1 cellular context compared by ENCODE assay signal in the genomic region with DNA sequence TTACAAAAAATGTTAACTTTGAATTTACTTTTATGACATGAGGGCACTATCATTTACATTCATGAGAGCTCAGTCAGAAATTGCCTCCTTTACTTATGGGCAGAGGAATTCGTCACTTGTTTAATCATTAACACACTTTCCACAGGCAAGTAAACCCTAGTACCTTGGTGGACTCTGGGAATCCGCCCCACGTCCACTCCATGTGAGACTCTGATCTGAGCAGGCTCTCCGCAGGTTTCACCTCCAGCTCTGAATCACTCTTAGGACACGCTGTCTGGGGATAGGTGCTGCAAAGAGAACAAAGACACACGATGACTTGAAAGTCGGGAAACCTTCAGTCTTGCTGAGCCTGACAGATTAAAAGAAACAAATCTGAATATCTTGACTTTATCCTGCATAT.
TF ChIP-seq lines count a peak whose summit lies in the region.

No MANE protein-coding gene starts in this region.

TF ChIP-seq in HepG2, 621 proteins besides CTCF, POLR2A, EP300 and RAD21 (continued from another document and continues in another):
- TF ChIP-seq SNAPC4 (CRISPR knock-in tag; IDR thresholded peaks at IDR 0.05) (no peak), KDM6A (CRISPR knock-in tag; IDR thresholded peaks at IDR 0.05; ENCODE audit: low read depth) (peak; percentile 38; the same call in 1 of the 2 replicates), HNRNPLL (IDR thresholded peaks at IDR 0.05; ENCODE audit: low read depth, low read length, poor library complexity, severe bottlenecking) (no peak), ZNF891 (CRISPR knock-in tag; IDR thresholded peaks at IDR 0.05) (no peak), THAP7 (CRISPR knock-in tag; IDR thresholded peaks at IDR 0.05) (no peak), HOXA3 (CRISPR knock-in tag; IDR thresholded peaks at IDR 0.05) (peak; percentile 37; the same call in 1 of the 2 replicates), NCOA5 (CRISPR knock-in tag; IDR thresholded peaks at IDR 0.05) (no peak), RFX3 (CRISPR knock-in tag; IDR thresholded peaks at IDR 0.05) (no peak), DMAP1 (CRISPR knock-in tag; IDR thresholded peaks at IDR 0.05) (0 out of 2 replicates have a peak, but pooled peaks have one; percentile 31), ZMAT3 (CRISPR knock-in tag; conservative IDR thresholded peaks at IDR 0.05) (no peak), ONECUT2 (CRISPR knock-in tag; IDR thresholded peaks at IDR 0.05) (no peak), ZNF431 (CRISPR knock-in tag; IDR thresholded peaks at IDR 0.05; ENCODE audit: borderline replicate concordance, low read depth) (no peak), NONO (IDR thresholded peaks at IDR 0.05) (no peak), NONO (CRISPR knock-in tag; conservative IDR thresholded peaks at IDR 0.05) (0 out of 2 replicates have a peak, but pooled peaks have one; percentile 35), ZNF652 (CRISPR knock-in tag; IDR thresholded peaks at IDR 0.05; ENCODE audit: borderline replicate concordance, low read depth) (0 out of 2 replicates have a peak, but pooled peaks have one; percentile 20), REL (CRISPR knock-in tag; conservative IDR thresholded peaks at IDR 0.05) (peak; percentile 73; the same call in 1 of the 2 replicates), ZNF644 (CRISPR knock-in tag; IDR thresholded peaks at IDR 0.05; ENCODE audit: low read depth) (peak; percentile 67; the same call in 1 of the 2 replicates), ZMYM4 (CRISPR knock-in tag; IDR thresholded peaks at IDR 0.05) (peak; percentile 75), ZNF354B (CRISPR knock-in tag; IDR thresholded peaks at IDR 0.05) (no peak), ZNF597 (CRISPR knock-in tag; IDR thresholded peaks at IDR 0.05) (no peak), HCFC1 (IDR thresholded peaks at IDR 0.05; ENCODE audit: low read depth, low read length) (no peak), ARID3A (IDR thresholded peaks at IDR 0.05; ENCODE audit: low read depth, low read length) (peak; percentile 48), CHD4 (IDR thresholded peaks at IDR 0.05; ENCODE audit: borderline replicate concordance, low read length) (no peak), HNRNPUL1 (IDR thresholded peaks at IDR 0.05; ENCODE audit: low read depth, low read length) (peak; percentile 77; the same call in 1 of the 2 replicates), ZNF383 (CRISPR knock-in tag; IDR thresholded peaks at IDR 0.05; ENCODE audit: borderline replicate concordance) (no peak), SALL2 (CRISPR knock-in tag; IDR thresholded peaks at IDR 0.05) (no peak), NCOA2 (CRISPR knock-in tag; IDR thresholded peaks at IDR 0.05) (peak; percentile 49; the same call in 1 of the 2 replicates), SRSF9 (IDR thresholded peaks at IDR 0.05; ENCODE audit: borderline replicate concordance, insufficient read depth, low read depth, low read length, poor library complexity, severe bottlenecking) (no peak), CCAR2 (optimal IDR thresholded peaks at IDR 0.05; ENCODE audit: low read depth, low read length) (no peak), MEIS1 (CRISPR knock-in tag; IDR thresholded peaks at IDR 0.05; ENCODE audit: borderline replicate concordance) (no peak), REPIN1 (CRISPR knock-in tag; IDR thresholded peaks at IDR 0.05; ENCODE audit: borderline replicate concordance, low read depth) (peak; percentile 65; the same call in 1 of the 2 replicates)
- TF ChIP-seq, protein P1, sequence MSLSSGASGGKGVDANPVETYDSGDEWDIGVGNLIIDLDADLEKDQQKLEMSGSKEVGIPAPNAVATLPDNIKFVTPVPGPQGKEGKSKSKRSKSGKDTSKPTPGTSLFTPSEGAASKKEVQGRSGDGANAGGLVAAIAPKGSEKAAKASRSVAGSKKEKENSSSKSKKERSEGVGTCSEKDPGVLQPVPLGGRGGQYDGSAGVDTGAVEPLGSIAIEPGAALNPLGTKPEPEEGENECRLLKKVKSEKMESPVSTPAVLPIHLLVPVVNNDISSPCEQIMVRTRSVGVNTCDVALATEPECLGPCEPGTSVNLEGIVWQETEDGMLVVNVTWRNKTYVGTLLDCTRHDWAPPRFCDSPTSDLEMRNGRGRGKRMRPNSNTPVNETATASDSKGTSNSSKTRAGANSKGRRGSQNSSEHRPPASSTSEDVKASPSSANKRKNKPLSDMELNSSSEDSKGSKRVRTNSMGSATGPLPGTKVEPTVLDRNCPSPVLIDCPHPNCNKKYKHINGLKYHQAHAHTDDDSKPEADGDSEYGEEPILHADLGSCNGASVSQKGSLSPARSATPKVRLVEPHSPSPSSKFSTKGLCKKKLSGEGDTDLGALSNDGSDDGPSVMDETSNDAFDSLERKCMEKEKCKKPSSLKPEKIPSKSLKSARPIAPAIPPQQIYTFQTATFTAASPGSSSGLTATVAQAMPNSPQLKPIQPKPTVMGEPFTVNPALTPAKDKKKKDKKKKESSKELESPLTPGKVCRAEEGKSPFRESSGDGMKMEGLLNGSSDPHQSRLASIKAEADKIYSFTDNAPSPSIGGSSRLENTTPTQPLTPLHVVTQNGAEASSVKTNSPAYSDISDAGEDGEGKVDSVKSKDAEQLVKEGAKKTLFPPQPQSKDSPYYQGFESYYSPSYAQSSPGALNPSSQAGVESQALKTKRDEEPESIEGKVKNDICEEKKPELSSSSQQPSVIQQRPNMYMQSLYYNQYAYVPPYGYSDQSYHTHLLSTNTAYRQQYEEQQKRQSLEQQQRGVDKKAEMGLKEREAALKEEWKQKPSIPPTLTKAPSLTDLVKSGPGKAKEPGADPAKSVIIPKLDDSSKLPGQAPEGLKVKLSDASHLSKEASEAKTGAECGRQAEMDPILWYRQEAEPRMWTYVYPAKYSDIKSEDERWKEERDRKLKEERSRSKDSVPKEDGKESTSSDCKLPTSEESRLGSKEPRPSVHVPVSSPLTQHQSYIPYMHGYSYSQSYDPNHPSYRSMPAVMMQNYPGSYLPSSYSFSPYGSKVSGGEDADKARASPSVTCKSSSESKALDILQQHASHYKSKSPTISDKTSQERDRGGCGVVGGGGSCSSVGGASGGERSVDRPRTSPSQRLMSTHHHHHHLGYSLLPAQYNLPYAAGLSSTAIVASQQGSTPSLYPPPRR (CRISPR knock-in tag; IDR thresholded peaks at IDR 0.05; ENCODE audit: borderline replicate concordance) = no peak
- TF ChIP-seq, protein P2, sequence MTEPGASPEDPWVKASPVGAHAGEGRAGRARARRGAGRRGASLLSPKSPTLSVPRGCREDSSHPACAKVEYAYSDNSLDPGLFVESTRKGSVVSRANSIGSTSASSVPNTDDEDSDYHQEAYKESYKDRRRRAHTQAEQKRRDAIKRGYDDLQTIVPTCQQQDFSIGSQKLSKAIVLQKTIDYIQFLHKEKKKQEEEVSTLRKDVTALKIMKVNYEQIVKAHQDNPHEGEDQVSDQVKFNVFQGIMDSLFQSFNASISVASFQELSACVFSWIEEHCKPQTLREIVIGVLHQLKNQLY (CRISPR knock-in tag; IDR thresholded peaks at IDR 0.05) = peak; percentile 91
- TF ChIP-seq, protein P3, sequence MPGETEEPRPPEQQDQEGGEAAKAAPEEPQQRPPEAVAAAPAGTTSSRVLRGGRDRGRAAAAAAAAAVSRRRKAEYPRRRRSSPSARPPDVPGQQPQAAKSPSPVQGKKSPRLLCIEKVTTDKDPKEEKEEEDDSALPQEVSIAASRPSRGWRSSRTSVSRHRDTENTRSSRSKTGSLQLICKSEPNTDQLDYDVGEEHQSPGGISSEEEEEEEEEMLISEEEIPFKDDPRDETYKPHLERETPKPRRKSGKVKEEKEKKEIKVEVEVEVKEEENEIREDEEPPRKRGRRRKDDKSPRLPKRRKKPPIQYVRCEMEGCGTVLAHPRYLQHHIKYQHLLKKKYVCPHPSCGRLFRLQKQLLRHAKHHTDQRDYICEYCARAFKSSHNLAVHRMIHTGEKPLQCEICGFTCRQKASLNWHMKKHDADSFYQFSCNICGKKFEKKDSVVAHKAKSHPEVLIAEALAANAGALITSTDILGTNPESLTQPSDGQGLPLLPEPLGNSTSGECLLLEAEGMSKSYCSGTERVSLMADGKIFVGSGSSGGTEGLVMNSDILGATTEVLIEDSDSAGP (CRISPR knock-in tag; IDR thresholded peaks at IDR 0.05; ENCODE audit: borderline replicate concordance) = no peak
- TF ChIP-seq, protein P4, sequence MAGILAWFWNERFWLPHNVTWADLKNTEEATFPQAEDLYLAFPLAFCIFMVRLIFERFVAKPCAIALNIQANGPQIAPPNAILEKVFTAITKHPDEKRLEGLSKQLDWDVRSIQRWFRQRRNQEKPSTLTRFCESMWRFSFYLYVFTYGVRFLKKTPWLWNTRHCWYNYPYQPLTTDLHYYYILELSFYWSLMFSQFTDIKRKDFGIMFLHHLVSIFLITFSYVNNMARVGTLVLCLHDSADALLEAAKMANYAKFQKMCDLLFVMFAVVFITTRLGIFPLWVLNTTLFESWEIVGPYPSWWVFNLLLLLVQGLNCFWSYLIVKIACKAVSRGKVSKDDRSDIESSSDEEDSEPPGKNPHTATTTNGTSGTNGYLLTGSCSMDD (CRISPR knock-in tag; IDR thresholded peaks at IDR 0.05) = no peak
- TF ChIP-seq, protein P5, sequence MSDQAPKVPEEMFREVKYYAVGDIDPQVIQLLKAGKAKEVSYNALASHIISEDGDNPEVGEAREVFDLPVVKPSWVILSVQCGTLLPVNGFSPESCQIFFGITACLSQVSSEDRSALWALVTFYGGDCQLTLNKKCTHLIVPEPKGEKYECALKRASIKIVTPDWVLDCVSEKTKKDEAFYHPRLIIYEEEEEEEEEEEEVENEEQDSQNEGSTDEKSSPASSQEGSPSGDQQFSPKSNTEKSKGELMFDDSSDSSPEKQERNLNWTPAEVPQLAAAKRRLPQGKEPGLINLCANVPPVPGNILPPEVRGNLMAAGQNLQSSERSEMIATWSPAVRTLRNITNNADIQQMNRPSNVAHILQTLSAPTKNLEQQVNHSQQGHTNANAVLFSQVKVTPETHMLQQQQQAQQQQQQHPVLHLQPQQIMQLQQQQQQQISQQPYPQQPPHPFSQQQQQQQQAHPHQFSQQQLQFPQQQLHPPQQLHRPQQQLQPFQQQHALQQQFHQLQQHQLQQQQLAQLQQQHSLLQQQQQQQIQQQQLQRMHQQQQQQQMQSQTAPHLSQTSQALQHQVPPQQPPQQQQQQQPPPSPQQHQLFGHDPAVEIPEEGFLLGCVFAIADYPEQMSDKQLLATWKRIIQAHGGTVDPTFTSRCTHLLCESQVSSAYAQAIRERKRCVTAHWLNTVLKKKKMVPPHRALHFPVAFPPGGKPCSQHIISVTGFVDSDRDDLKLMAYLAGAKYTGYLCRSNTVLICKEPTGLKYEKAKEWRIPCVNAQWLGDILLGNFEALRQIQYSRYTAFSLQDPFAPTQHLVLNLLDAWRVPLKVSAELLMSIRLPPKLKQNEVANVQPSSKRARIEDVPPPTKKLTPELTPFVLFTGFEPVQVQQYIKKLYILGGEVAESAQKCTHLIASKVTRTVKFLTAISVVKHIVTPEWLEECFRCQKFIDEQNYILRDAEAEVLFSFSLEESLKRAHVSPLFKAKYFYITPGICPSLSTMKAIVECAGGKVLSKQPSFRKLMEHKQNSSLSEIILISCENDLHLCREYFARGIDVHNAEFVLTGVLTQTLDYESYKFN (CRISPR knock-in tag; conservative IDR thresholded peaks at IDR 0.05) = peak; percentile 69
